In the genomic region with DNA sequence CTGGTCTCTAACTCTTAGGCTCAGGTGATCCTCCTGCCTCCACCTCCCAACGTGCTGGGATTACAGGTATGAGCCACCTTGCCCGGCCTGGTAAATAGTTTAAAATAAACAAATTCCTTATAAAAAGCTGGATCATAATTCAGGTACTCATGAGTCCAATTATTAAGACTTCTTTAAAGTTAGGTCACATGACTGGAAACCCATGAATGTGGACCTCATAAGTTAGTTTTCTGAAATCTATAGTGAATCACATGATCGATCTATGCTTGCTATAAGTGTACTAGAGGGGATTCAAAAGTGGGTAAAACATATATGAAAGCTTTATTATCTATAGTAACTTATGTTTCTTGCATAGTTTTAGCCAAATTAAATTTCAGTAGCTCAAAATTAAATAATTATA, we compare ENCODE assay signal across 1 cellular context.
TF ChIP-seq lines count a peak whose summit lies in the region.

No MANE protein-coding gene starts in this region.

TF ChIP-seq in IMR-90, 13 proteins besides CTCF, POLR2A, EP300 and RAD21:
- TF ChIP-seq CEBPB (IDR thresholded peaks at IDR 0.05; ENCODE audit: low read depth, low read length): no peak
- no peak for TF ChIP-seq MXI1 (IDR thresholded peaks at IDR 0.05; ENCODE audit: borderline replicate concordance, low read depth, low read length)
- TF ChIP-seq, protein P1, sequence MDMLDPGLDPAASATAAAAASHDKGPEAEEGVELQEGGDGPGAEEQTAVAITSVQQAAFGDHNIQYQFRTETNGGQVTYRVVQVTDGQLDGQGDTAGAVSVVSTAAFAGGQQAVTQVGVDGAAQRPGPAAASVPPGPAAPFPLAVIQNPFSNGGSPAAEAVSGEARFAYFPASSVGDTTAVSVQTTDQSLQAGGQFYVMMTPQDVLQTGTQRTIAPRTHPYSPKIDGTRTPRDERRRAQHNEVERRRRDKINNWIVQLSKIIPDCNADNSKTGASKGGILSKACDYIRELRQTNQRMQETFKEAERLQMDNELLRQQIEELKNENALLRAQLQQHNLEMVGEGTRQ (IDR thresholded peaks at IDR 0.05; ENCODE audit: low read depth, low read length): peak; percentile 15; the same call in 1 of the 2 replicates
